In genomic region chr2:214737188-214737587, GRCh38 we compare ENCODE assay signal across 12 cellular contexts.
DNase-seq lines count a peak whose midpoint lies in the region; ATAC-seq and TF ChIP-seq lines count a peak whose summit lies in the region.
"Had no signal": no experiment of that assay in that cellular context is flagged by ENCODE, and none has a peak within 500 bp of the region (broad histone marks: within the 10 kb centered on the region; RNA-seq: fewer than 3 reads in every experiment).

No MANE protein-coding gene starts in this region.

- ATAC-seq in natural killer cell treated with Interleukin-12 subunit alpha and Interleukin-12 subunit beta and Interleukin-15 and Interleukin-18, amount 100 ng/mL, for 72 hours = peak; percentile 73 to 92
- no peak for ATAC-seq in natural killer cell
- peak; percentile 99 for ATAC-seq in GM21717 (IDR thresholded peaks at IDR 0.05; ENCODE audit: unreplicated experiment)
- ATAC-seq in HG03175 (IDR thresholded peaks at IDR 0.05; ENCODE audit: unreplicated experiment) = peak; percentile 99
- ATAC-seq: WTC11 had no signal

- no peak overlapping the region for H3K4me3 ChIP-seq in BE2C (ENCODE audit: low read depth, low read length)
- H3K4me3 ChIP-seq: vagina had no signal

- peak overlapping the region; percentile 50 for H3K4me3 Mint-ChIP-seq in natural killer cell treated with Interleukin-12 subunit alpha and Interleukin-12 subunit beta and Interleukin-15 and Interleukin-18, amount 100 ng/mL, for 72 hours
- no peak overlapping the region for H3K4me3 Mint-ChIP-seq in natural killer cell
- H3K4me3 Mint-ChIP-seq: WTC11 had no signal

- H3K9me3 Mint-ChIP-seq in natural killer cell treated with Interleukin-12 subunit alpha and Interleukin-12 subunit beta and Interleukin-15 and Interleukin-18, amount 100 ng/mL, for 72 hours = no peaks in the 10 kb centered on the region
- no peaks in the 10 kb centered on the region for H3K9me3 Mint-ChIP-seq in natural killer cell
- H3K9me3 Mint-ChIP-seq: WTC11 had no signal

- no peaks in the 10 kb centered on the region for H3K27me3 Mint-ChIP-seq in natural killer cell treated with Interleukin-12 subunit alpha and Interleukin-12 subunit beta and Interleukin-15 and Interleukin-18, amount 100 ng/mL, for 72 hours
- no peaks in the 10 kb centered on the region for H3K27me3 Mint-ChIP-seq in natural killer cell (ENCODE audit: low read depth in 2 of 2)

- no peaks in the 10 kb centered on the region for H3K27me3 ChIP-seq in BE2C
- H3K27me3 ChIP-seq: vagina had no signal

- H3K27ac Mint-ChIP-seq in natural killer cell treated with Interleukin-12 subunit alpha and Interleukin-12 subunit beta and Interleukin-15 and Interleukin-18, amount 100 ng/mL, for 72 hours = peak overlapping the region in 1 of 2 donors; percentile 48
- H3K27ac Mint-ChIP-seq in natural killer cell = no peak overlapping the region
- H3K27ac Mint-ChIP-seq: WTC11 had no signal

- no peaks in the 10 kb centered on the region for H3K4me1 ChIP-seq in BE2C
- H3K4me1 ChIP-seq: vagina had no signal

- H3K9me3 ChIP-seq in BE2C = no peaks in the 10 kb centered on the region
- H3K9me3 ChIP-seq: vagina had no signal

- peaks cover 7% of the 10 kb centered on the region for H3K36me3 Mint-ChIP-seq in natural killer cell treated with Interleukin-12 subunit alpha and Interleukin-12 subunit beta and Interleukin-15 and Interleukin-18, amount 100 ng/mL, for 72 hours
- H3K36me3 Mint-ChIP-seq in natural killer cell = no peaks in the 10 kb centered on the region

- intact Hi-C loops in natural killer cell (cut with micrococcal nuclease) = no loop called here

- no peak for DNase-seq in natural killer cell treated with Interleukin-12 subunit alpha and Interleukin-12 subunit beta and Interleukin-15 and Interleukin-18, amount 100 ng/mL, for 72 hours (ENCODE audit: low spot score)
- DNase-seq in natural killer cell (no peak), BE2C (no peak), caudate nucleus (lab: John Stamatoyannopoulos, UW) (no peak), pons (ENCODE audit: low spot score) (no peak)
- no peak for DNase-seq in activated CD8-positive, alpha-beta memory T cell treated with anti-CD3 and anti-CD28 coated beads, Interleukin-2, amount 50 U/mL, for 48 hours
- DNase-seq: anterior cingulate cortex, NCI-H2081 had no signal

- TF ChIP-seq CTCF in natural killer cell (IDR thresholded peaks at IDR 0.05) (no peak), BE2C (IDR thresholded peaks at IDR 0.05; ENCODE audit: low read depth, low read length) (no peak)

- H3K27ac ChIP-seq in caudate nucleus (ENCODE audit: low read depth, low read length) = no peak overlapping the region
- H3K27ac ChIP-seq: vagina had no signal

- no peaks in the 10 kb centered on the region; the same call in 1 of the 2 replicates for H3K36me3 ChIP-seq in BE2C
- H3K36me3 ChIP-seq: vagina had no signal

- H3K4me1 Mint-ChIP-seq in natural killer cell treated with Interleukin-12 subunit alpha and Interleukin-12 subunit beta and Interleukin-15 and Interleukin-18, amount 100 ng/mL, for 72 hours (ENCODE audit: low read depth in 2 of 2) = peaks cover 5 to 19% of the 10 kb centered on the region in 2 donors
- H3K4me1 Mint-ChIP-seq in natural killer cell = no peaks in the 10 kb centered on the region
- H3K4me1 Mint-ChIP-seq: WTC11 had no signal

Comparison
In these comparisons a context has a peak if more than half of its experiments do, and no peak if none do; other contexts are left out.
1. ATAC-seq: peak in natural killer cell treated with Interleukin-12 subunit alpha and Interleukin-12 subunit beta and Interleukin-15 and Interleukin-18, amount 100 ng/mL, for 72 hours (2 of 2), GM21717 (single experiment) and HG03175 (single experiment); none in natural killer cell (0 of 3).